1 cellular context compared by ENCODE assay signal in the genomic region with DNA sequence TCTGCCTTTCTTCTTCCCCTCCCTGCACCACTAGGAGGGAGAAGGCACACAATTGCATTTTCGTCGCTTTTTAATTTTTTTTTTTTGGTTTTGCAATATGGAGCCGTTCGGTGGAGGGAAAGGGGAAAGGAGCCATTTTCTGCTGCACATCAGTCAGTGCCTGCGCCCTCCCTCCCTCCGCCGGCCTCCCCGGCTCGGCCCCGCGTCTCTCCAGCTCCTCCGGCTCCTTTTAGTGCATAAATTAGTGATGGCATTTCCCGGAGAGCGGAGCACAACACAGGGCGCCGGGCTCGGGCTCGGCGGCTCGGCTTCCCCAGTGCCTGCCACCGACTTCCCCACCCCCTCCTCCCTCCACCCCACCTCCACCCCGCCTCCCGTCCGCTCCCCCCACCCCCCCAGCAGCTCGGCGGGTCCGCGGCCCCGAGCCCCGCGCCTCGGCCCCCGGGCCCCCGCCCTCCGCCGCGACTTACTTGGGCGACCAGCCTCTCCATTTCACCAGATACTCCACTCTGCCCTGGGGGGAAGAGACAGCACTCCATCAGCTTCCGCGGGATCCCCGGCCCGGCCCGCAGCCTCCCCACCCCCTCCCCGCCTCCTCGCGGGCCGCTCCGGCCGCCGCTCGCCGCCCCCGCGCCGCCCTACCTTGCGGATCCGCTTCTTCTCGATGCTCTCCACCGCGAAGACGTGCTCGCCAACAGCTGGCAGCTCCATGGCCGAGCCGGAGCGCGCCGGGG.
TF ChIP-seq lines count a peak whose summit lies in the region.

No MANE protein-coding gene starts in this region.

TF ChIP-seq in GM12878, 131 proteins besides CTCF, POLR2A, EP300 and RAD21 (continued from another document):
- TF ChIP-seq, protein P1, sequence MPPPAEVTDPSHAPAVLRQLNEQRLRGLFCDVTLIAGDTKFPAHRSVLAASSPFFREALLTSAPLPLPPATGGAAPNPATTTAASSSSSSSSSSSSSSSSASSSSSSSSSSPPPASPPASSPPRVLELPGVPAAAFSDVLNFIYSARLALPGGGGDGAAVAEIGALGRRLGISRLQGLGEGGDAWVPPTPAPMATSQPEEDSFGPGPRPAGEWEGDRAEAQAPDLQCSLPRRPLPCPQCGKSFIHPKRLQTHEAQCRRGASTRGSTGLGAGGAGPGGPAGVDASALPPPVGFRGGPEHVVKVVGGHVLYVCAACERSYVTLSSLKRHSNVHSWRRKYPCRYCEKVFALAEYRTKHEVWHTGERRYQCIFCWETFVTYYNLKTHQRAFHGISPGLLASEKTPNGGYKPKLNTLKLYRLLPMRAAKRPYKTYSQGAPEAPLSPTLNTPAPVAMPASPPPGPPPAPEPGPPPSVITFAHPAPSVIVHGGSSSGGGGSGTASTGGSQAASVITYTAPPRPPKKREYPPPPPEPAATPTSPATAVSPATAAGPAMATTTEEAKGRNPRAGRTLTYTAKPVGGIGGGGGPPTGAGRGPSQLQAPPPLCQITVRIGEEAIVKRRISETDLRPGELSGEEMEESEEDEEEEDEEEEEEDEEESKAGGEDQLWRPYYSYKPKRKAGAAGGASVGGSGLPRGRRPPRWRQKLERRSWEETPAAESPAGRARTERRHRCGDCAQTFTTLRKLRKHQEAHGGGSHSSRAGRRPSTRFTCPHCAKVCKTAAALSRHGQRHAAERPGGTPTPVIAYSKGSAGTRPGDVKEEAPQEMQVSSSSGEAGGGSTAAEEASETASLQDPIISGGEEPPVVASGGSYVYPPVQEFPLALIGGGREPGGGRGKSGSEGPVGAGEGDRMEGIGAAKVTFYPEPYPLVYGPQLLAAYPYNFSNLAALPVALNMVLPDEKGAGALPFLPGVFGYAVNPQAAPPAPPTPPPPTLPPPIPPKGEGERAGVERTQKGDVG (CRISPR knock-in tag; IDR thresholded peaks at IDR 0.05), result no peak
- TF ChIP-seq ESRRA (IDR thresholded peaks at IDR 0.05; ENCODE audit: low read length), result no peak
TF ChIP-seq in GM12878: peak in this region for 9.
